Comparison of ENCODE assay signal across 15 cellular contexts in genomic region chr5:107705390-107706014, GRCh38. TPM values are rescaled to one million over a fixed set of nuclear protein-coding genes. Genes with fewer than 3 reads are reported as not detected.
DNase-seq lines count a peak whose midpoint lies in the region; ATAC-seq and TF ChIP-seq lines count a peak whose summit lies in the region.
"Had no signal": no experiment of that assay in that cellular context is flagged by ENCODE, and none has a peak within 500 bp of the region (broad histone marks: within the 10 kb centered on the region; RNA-seq: fewer than 3 reads in every experiment).

No MANE protein-coding gene starts in this region.

- H3K4me1 ChIP-seq in right cardiac atrium (ENCODE audit: control insufficient read depth, insufficient read depth, low read length) (peaks cover 1% of the 10 kb centered on the region), upper lobe of right lung (no peaks in the 10 kb centered on the region)

- H3K27ac ChIP-seq in right cardiac atrium (ENCODE audit: low read length) (no peak overlapping the region), upper lobe of right lung (no peak overlapping the region)
- H3K27ac ChIP-seq: neutrophil had no signal

- H3K4me3 ChIP-seq in right cardiac atrium (ENCODE audit: low read length) (peak overlapping the region; percentile 38), upper lobe of right lung (no peak overlapping the region)

- no peaks in the 10 kb centered on the region for H3K27me3 ChIP-seq in right cardiac atrium (ENCODE audit: control insufficient read depth, insufficient read depth)
- no peaks in the 10 kb centered on the region for H3K27me3 ChIP-seq in upper lobe of right lung
- H3K27me3 ChIP-seq: neutrophil had no signal

- DNase-seq in right cardiac atrium: no peak
- DNase-seq in left cardiac atrium: no peak
- peak; percentile 36 for DNase-seq in astrocyte of the hippocampus (ENCODE audit: low read depth, low spot score)
- DNase-seq in iris pigment epithelial cell (ENCODE audit: low read depth): peak; percentile 47
- no peak for DNase-seq in head of caudate nucleus
- no peak for DNase-seq in upper lobe of right lung
- no peak for DNase-seq in SKM-1 treated with dmso at 0.1 percent for 144 hours (lab: John Stamatoyannopoulos, UW; ENCODE audit: unreplicated experiment)
- DNase-seq: activated CD8-positive, alpha-beta memory T cell treated with anti-CD3 and anti-CD28 coated beads for 24 hours; activated naive CD8-positive, alpha-beta T cell treated with anti-CD3 and anti-CD28 coated beads for 36 hours; effector memory CD8-positive, alpha-beta T cell; NCI-H2029; stimulated activated CD4-positive, alpha-beta T cell treated with anti-CD3 and anti-CD28 coated beads, Interleukin-2, amount 100 ng/mL, for 24 hours; T1000 had no signal

- WGBS in right cardiac atrium: 61% methylated on average over 5 of the region's 5 CpGs

- H3K9me3 ChIP-seq in right cardiac atrium (ENCODE audit: control insufficient read depth, low read length): no peaks in the 10 kb centered on the region
- no peaks in the 10 kb centered on the region for H3K9me3 ChIP-seq in upper lobe of right lung
- H3K9me3 ChIP-seq: neutrophil had no signal

- no peaks in the 10 kb centered on the region for H3K36me3 ChIP-seq in upper lobe of right lung
- H3K36me3 ChIP-seq: neutrophil had no signal

- no peak for TF ChIP-seq CTCF in upper lobe of right lung (IDR thresholded peaks at IDR 0.05)

- intact Hi-C loops in right cardiac atrium (cut with DNase I) (no loop called here), left cardiac atrium (cut with DNase I) (no loop called here), head of caudate nucleus (cut with DNase I) (no loop called here), upper lobe of right lung (cut with DNase I) (no loop called here)

- ATAC-seq in right cardiac atrium (no peak), left cardiac atrium (no peak), upper lobe of right lung (no peak), GM21737 (IDR thresholded peaks at IDR 0.05; ENCODE audit: unreplicated experiment) (no peak)
- ATAC-seq: effector memory CD8-positive, alpha-beta T cell had no signal

RNA-seq across cellular contexts. Expression of gene EFNA5, which starts 34.8 kb away (rescaled TPM):
- 10 to 100 TPM; 19.9 to 26.4 (median 22.7) TPM for total RNA-seq in right cardiac atrium
- 4.5 TPM for polyA plus RNA-seq in right cardiac atrium
- total RNA-seq in left cardiac atrium: 10 to 100 TPM; 23.9 to 29.2 TPM
- 12.0 TPM for total RNA-seq in upper lobe of right lung
- total RNA-seq: activated naive CD8-positive, alpha-beta T cell treated with anti-CD3 and anti-CD28 coated beads for 36 hours had no signal

Comparison
In these comparisons a context has a peak if more than half of its experiments do, and no peak if none do; other contexts are left out.
1. DNase-seq: peak in astrocyte of the hippocampus (single experiment) and iris pigment epithelial cell (single experiment); none in right cardiac atrium (0 of 3), left cardiac atrium (single experiment), head of caudate nucleus (0 of 42), upper lobe of right lung (single experiment) and SKM-1 treated with dmso at 0.1 percent for 144 hours (single experiment).